In genomic region chr16:31025344-31025743, GRCh38 we compare ENCODE assay signal across 1 cellular context.
TF ChIP-seq lines count a peak whose summit lies in the region.

No MANE protein-coding gene starts in this region.

TF ChIP-seq in K562, 482 proteins besides CTCF, POLR2A, EP300 and RAD21:
- TF ChIP-seq ZNF282 (CRISPR knock-in tag; IDR thresholded peaks at IDR 0.05): no peak
- no peak for TF ChIP-seq SNRNP70 (optimal IDR thresholded peaks at IDR 0.05; ENCODE audit: low read depth, low read length)
- TF ChIP-seq TCF7L2 (IDR thresholded peaks at IDR 0.05; ENCODE audit: low read depth, low read length): no peak
- no peak for TF ChIP-seq MBD2 (IDR thresholded peaks at IDR 0.05; ENCODE audit: borderline replicate concordance, low read depth)
- TF ChIP-seq RFX5 (IDR thresholded peaks at IDR 0.05; ENCODE audit: low read depth, low read length): no peak
- no peak for TF ChIP-seq ZNF165 (CRISPR knock-in tag; IDR thresholded peaks at IDR 0.05; ENCODE audit: borderline replicate concordance)
- no peak for TF ChIP-seq RBBP5 (IDR thresholded peaks at IDR 0.05; ENCODE audit: borderline replicate concordance, insufficient read depth, low read length, poor library complexity, severe bottlenecking)
- no peak for TF ChIP-seq NFYB (IDR thresholded peaks at IDR 0.05; ENCODE audit: extremely low read depth, insufficient read length)
- no peak for TF ChIP-seq HNRNPH1 (optimal IDR thresholded peaks at IDR 0.05; ENCODE audit: low read depth, low read length)
- no peak for TF ChIP-seq ZNF764 (CRISPR knock-in tag; IDR thresholded peaks at IDR 0.05; ENCODE audit: low read depth)
- no peak for TF ChIP-seq ZKSCAN3 (CRISPR knock-in tag; IDR thresholded peaks at IDR 0.05)
- TF ChIP-seq COPS2 (conservative IDR thresholded peaks at IDR 0.05): no peak
- TF ChIP-seq, protein P1, sequence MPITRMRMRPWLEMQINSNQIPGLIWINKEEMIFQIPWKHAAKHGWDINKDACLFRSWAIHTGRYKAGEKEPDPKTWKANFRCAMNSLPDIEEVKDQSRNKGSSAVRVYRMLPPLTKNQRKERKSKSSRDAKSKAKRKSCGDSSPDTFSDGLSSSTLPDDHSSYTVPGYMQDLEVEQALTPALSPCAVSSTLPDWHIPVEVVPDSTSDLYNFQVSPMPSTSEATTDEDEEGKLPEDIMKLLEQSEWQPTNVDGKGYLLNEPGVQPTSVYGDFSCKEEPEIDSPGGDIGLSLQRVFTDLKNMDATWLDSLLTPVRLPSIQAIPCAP (CRISPR knock-in tag; IDR thresholded peaks at IDR 0.05; ENCODE audit: borderline replicate concordance): no peak
- no peak for TF ChIP-seq GABPB2 (CRISPR knock-in tag; conservative IDR thresholded peaks at IDR 0.05)
- TF ChIP-seq EZH2 (IDR thresholded peaks at IDR 0.05; ENCODE audit: borderline replicate concordance, low read depth, low read length): no peak
- TF ChIP-seq BDP1 (IDR thresholded peaks at IDR 0.05; ENCODE audit: insufficient read depth, insufficient read length): no peak
- TF ChIP-seq MAZ (CRISPR knock-in tag; conservative IDR thresholded peaks at IDR 0.05 in 1 of 2, IDR thresholded peaks at IDR 0.05 in 1 of 2): no peak
